ENCODE assay signal across 22 cellular contexts in the genomic region with DNA sequence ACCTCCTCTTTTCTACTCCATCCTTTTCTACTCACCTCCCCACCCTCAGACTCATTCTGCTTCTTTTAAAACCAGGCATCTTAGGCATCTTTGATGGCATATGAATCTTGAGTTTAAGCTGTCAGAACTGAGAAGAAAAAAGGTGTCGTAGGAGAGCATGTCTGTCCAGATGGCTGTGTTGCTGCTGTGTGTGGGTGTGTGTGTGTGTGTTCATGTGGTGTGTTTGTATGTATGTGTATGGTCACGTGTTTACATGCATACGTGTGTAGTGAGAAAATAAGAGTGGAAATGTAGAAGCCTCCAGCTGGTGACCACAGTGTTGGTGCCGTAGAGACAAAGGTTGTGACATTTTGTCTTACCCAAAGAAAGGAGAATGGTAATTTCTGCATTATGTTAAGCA.
DNase-seq lines count a peak whose midpoint lies in the region; ATAC-seq, FAIRE-seq and TF ChIP-seq lines count a peak whose summit lies in the region.
"Had no signal": no experiment of that assay in that cellular context is flagged by ENCODE, and none has a peak within 500 bp of the region (broad histone marks: within the 10 kb centered on the region; RNA-seq: fewer than 3 reads in every experiment).

No MANE protein-coding gene starts in this region.

- DNase-seq in DMS 273 (lab: John Stamatoyannopoulos, UW; ENCODE audit: unreplicated experiment) (peak; percentile 21), DMS 273 treated with DMSO at 0.1 percent for 48 hours (lab: John Stamatoyannopoulos, UW) (no peak), cardiac septum (ENCODE audit: low spot score) (peak; percentile 17), Right ventricle myocardium superior (no peak), GM12878 (ENCODE audit: low read depth, low spot score) (no peak)
- DNase-seq: Caco-2; CD4-positive, CD25-positive, alpha-beta regulatory T cell; CD8-positive, alpha-beta T cell; DMS53; DMS79 treated with DMSO at 0.1 percent for 48 hours; GF-D8; H9 had no signal

- no peak for FAIRE-seq in GM12878 (lab: Jason Lieb, UNC)
- FAIRE-seq: A204.1, GM12892, GM19239 had no signal

- H3K27ac ChIP-seq in GM12878 (ENCODE audit: control insufficient read depth, insufficient read depth), result no peak overlapping the region
- H3K27ac ChIP-seq: 22Rv1, BLaER1, C4-2B had no signal

- POLR2A ChIA-PET in GM12878 (lab: Charles Lee), result interaction anchor here (0.5 kb wide), 1 partner anchor 261 kb away, joined by 4 read pairs; no protein-coding TSS in a partner anchor

- no peaks in the 10 kb centered on the region for H3K27me3 ChIP-seq in GM12878 (replicated peaks in 1 of 2; ENCODE audit: control insufficient read depth in 2 of 2, insufficient read depth in 2 of 2, low read length in 1 of 2)
- H3K27me3 ChIP-seq: BLaER1 had no signal

- H3K4me1 ChIP-seq in GM12878 (ENCODE audit: control insufficient read depth, insufficient read depth, low read length), result no peaks in the 10 kb centered on the region; the same call in 1 of the 2 replicates
- H3K4me1 ChIP-seq: Caco-2 had no signal

- ATAC-seq in Right ventricle myocardium superior (ENCODE audit: poor library complexity) (no peak), GM12878 (no peak), GM18520 (IDR thresholded peaks at IDR 0.05; ENCODE audit: unreplicated experiment) (no peak), GM21360 (IDR thresholded peaks at IDR 0.05; ENCODE audit: unreplicated experiment) (no peak)
- ATAC-seq: CD8-positive, alpha-beta T cell; GM23338; HCT116 had no signal

- no peak overlapping the region for H3K4me2 ChIP-seq in GM12878 (ENCODE audit: control insufficient read depth, insufficient read depth)
- H3K4me2 ChIP-seq: BLaER1, GM23338 had no signal

- H3K36me3 ChIP-seq in GM12878 (ENCODE audit: control insufficient read depth in 2 of 2, insufficient read depth in 2 of 2, low read length in 1 of 2), result peaks cover 0 to 4% of the 10 kb centered on the region in 2 experiments; a peak in 2 of 4 replicates
- H3K36me3 ChIP-seq: BLaER1 had no signal

- no peak overlapping the region for H3K9ac ChIP-seq in GM12878 (ENCODE audit: control insufficient read depth, insufficient read depth, low read length)
- H3K9ac ChIP-seq: BLaER1 had no signal

- RAD21 ChIA-PET in GM12878 (lab: Charles Lee; ENCODE audit: unreplicated experiment), result interaction anchor here (0.6 kb wide), 1 partner anchor 105 kb away, joined by 3 read pairs; no protein-coding TSS in a partner anchor

- no peak for TF ChIP-seq POLR2A in GM12878 (IDR thresholded peaks at IDR 0.05; ENCODE audit: low read depth, low read length)

- no peak for TF ChIP-seq EP300 in GM12878 (IDR thresholded peaks at IDR 0.05; ENCODE audit: borderline replicate concordance in 1 of 2, control insufficient read depth in 1 of 2, low read depth in 2 of 2, low read length in 2 of 2)

- CTCF ChIA-PET in GM12878 (lab: Yijun Ruan, JAX), result interaction anchor here (1.6 kb wide), 1 partner anchor 9 kb away, joined by 7 read pairs; no protein-coding TSS in a partner anchor

- WGBS in GM12878 (ENCODE audit: insufficient coverage, insufficient replicate concordance, low lambda C conversion rate, missing lambda C conversion rate), result 38% methylated on average over 4 of the region's 4 CpGs

- SMC1A ChIA-PET in GM12878 (lab: Charles Lee; ENCODE audit: uncharacterized antibody, unreplicated experiment), result interaction anchor here (0.8 kb wide), 1 partner anchor 11 kb away, joined by 4 read pairs; no protein-coding TSS in a partner anchor

- BruUV-seq in GM12878 (replicated peaks; lab: Mats Ljungman, UMichigan), result TSS peak; percentile 18

- H2AFZ ChIP-seq in GM12878 (ENCODE audit: control insufficient read depth, low read depth, low read length), result no peak overlapping the region
- H2AFZ ChIP-seq: GM23338 had no signal

- TF ChIP-seq RAD21 in GM12878 (IDR thresholded peaks at IDR 0.05; ENCODE audit: insufficient read depth, low read depth, low read length), result no peak

- H3K4me3 ChIP-seq in GM12878, result no peak overlapping the region
- H3K4me3 ChIP-seq: BLaER1, GM23338 had no signal

- H3K79me2 ChIP-seq in GM12878 (ENCODE audit: control insufficient read depth, insufficient read depth, low read length), result no peaks in the 10 kb centered on the region

- H4K20me1 ChIP-seq in GM12878 (ENCODE audit: control insufficient read depth, insufficient read depth), result no peaks in the 10 kb centered on the region
- H4K20me1 ChIP-seq: BLaER1 had no signal

- in situ Hi-C loops in GM12878 (cut with MboI), result no loop called here

- TF ChIP-seq CTCF in GM12878 (IDR thresholded peaks at IDR 0.05 in 2 of 3, conservative IDR thresholded peaks at IDR 0.05 in 1 of 3; ENCODE audit: control insufficient read depth in 2 of 3, extremely low read depth in 1 of 3, insufficient read depth in 1 of 3, low read depth in 3 of 3, low read length in 3 of 3), result no peak

- intact Hi-C loops in cardiac septum (cut with DNase I), result no loop called here
- intact Hi-C loops in Right ventricle myocardium superior (cut with DNase I), result no loop called here
- intact Hi-C loops in GM12878 (cut with micrococcal nuclease; ENCODE audit: unreplicated experiment), result no loop called here

- H3K9me3 ChIP-seq in GM12878 (replicated peaks; ENCODE audit: control insufficient read depth, insufficient read depth, low read length), result no peaks in the 10 kb centered on the region
- H3K9me3 ChIP-seq: BLaER1, Caco-2 had no signal

TF ChIP-seq in GM12878, 131 proteins besides CTCF, POLR2A, EP300 and RAD21:
- TF ChIP-seq ZNF384 (IDR thresholded peaks at IDR 0.05; ENCODE audit: borderline replicate concordance, low read depth, low read length) (no peak), ETV6 (conservative IDR thresholded peaks at IDR 0.05 in 1 of 2, IDR thresholded peaks at IDR 0.05 in 1 of 2; ENCODE audit: borderline replicate concordance in 1 of 2, low read depth in 1 of 2) (no peak), ATF7 (IDR thresholded peaks at IDR 0.05; ENCODE audit: low read depth) (no peak), KAT2A (conservative IDR thresholded peaks at IDR 0.05; ENCODE audit: control insufficient read depth, low read depth, low read length) (no peak), CBX5 (IDR thresholded peaks at IDR 0.05; ENCODE audit: low read depth) (no peak), ASH2L (IDR thresholded peaks at IDR 0.05; ENCODE audit: borderline replicate concordance, low read depth) (no peak), RB1 (IDR thresholded peaks at IDR 0.05; ENCODE audit: borderline replicate concordance) (no peak), CREB1 (IDR thresholded peaks at IDR 0.05; ENCODE audit: low read depth) (no peak), MEF2A (IDR thresholded peaks at IDR 0.05; ENCODE audit: insufficient read depth, low read depth, low read length) (no peak), NFXL1 (IDR thresholded peaks at IDR 0.05; ENCODE audit: borderline replicate concordance) (no peak), EGR1 (IDR thresholded peaks at IDR 0.05; ENCODE audit: borderline replicate concordance in 1 of 2, low read depth in 2 of 2, low read length in 2 of 2) (no peak), SRF (IDR thresholded peaks at IDR 0.05; ENCODE audit: low read depth in 2 of 2, low read length in 2 of 2) (no peak), JUND (IDR thresholded peaks at IDR 0.05; ENCODE audit: low read depth, low read length) (no peak)
- TF ChIP-seq, protein P1, sequence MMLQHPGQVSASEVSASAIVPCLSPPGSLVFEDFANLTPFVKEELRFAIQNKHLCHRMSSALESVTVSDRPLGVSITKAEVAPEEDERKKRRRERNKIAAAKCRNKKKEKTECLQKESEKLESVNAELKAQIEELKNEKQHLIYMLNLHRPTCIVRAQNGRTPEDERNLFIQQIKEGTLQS (IDR thresholded peaks at IDR 0.05; ENCODE audit: borderline replicate concordance, extremely low read depth, low read depth, low read length), result no peak
TF ChIP-seq in GM12878: peak in this region for 0.

Comparison
In these comparisons a context has a peak if more than half of its experiments do, and no peak if none do; other contexts are left out.
1. DNase-seq: peak in DMS 273 (single experiment) and cardiac septum (single experiment); none in DMS 273 treated with DMSO at 0.1 percent for 48 hours (single experiment), Right ventricle myocardium superior (single experiment) and GM12878 (single experiment).